8 cellular contexts compared by ENCODE assay signal in the genomic region with DNA sequence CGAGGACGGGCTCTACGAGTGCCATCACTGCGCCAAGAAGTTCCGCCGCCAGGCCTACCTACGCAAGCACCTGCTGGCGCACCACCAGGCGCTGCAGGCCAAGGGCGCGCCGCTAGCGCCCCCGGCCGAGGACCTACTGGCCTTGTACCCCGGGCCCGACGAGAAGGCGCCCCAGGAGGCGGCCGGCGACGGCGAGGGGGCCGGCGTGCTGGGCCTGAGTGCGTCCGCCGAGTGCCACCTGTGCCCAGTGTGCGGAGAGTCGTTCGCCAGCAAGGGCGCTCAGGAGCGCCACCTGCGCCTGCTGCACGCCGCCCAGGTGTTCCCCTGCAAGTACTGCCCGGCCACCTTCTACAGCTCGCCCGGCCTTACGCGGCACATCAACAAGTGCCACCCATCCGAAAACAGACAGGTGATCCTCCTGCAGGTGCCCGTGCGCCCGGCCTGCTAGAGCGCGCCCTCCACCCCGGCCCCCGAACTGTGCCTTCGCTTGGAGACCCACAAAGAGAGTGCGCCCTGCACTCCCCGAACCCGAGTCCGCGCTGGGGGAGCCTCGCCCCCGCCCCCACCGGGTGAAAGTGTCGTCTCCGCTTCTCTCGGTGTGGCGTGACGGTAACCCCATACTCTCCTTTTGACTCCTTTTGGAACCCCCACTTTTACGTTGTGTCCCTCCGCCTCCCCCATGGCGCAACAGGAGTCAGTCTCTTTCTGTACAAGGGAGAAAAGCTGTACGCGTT. TPM values are rescaled to one million over a fixed set of nuclear protein-coding genes. Genes with fewer than 3 reads are reported as not detected.
DNase-seq lines count a peak whose midpoint lies in the region; ATAC-seq and TF ChIP-seq lines count a peak whose summit lies in the region.

No MANE protein-coding gene starts in this region.

- peaks cover 84% of the 10 kb centered on the region for H3K27me3 Mint-ChIP-seq in nephron (ENCODE audit: low read depth)

- no peaks in the 10 kb centered on the region for H3K36me3 Mint-ChIP-seq in nephron (ENCODE audit: low read depth)

- H3K27me3 ChIP-seq in breast epithelium, result peaks cover 0 to 81% of the 10 kb centered on the region in 2 donors

- TF ChIP-seq POLR2A in breast epithelium (IDR thresholded peaks at IDR 0.05), result no peak

- peaks cover 22% of the 10 kb centered on the region for H3K4me1 Mint-ChIP-seq in nephron

- H3K9me3 Mint-ChIP-seq in nephron, result peaks cover 4% of the 10 kb centered on the region

- no peaks in the 10 kb centered on the region for H3K9me3 ChIP-seq in breast epithelium

- no peak for ATAC-seq in GM19463 (IDR thresholded peaks at IDR 0.05; ENCODE audit: unreplicated experiment)
- ATAC-seq in omental fat pad (ENCODE audit: low FRiP score), result no peak
- no peak for ATAC-seq in HG03342 (IDR thresholded peaks at IDR 0.05; ENCODE audit: unreplicated experiment)

- intact Hi-C loops in breast epithelium (cut with DNase I; ENCODE audit: low total_unique reads), result no loop called here

- H3K4me3 Mint-ChIP-seq in nephron, result peak overlapping the region; percentile 80 to 84 (median 83)

- H3K4me3 ChIP-seq in GM08714 (ENCODE audit: low read length) (peak overlapping the region; percentile 51; the same call in 1 of the 2 replicates), breast epithelium (peak overlapping the region; percentile 32 to 65 (median 35))

- DNase-seq in NCI-H146 (lab: John Stamatoyannopoulos, UW) (peak; percentile 74), breast epithelium (ENCODE audit: low spot score in 2 of 2) (no peak), AG08396 (ENCODE audit: low spot score) (no peak), omental fat pad (ENCODE audit: low spot score) (no peak)

- no peaks in the 10 kb centered on the region for H3K36me3 ChIP-seq in breast epithelium

- no peak overlapping the region for H3K27ac ChIP-seq in breast epithelium

- peaks cover 10% of the 10 kb centered on the region in 2 donors for H3K4me1 ChIP-seq in breast epithelium

- TF ChIP-seq CTCF in breast epithelium (IDR thresholded peaks at IDR 0.05) (no peak), nephron (IDR thresholded peaks at IDR 0.05; ENCODE audit: unreplicated experiment in 3 of 3) (no peak), omental fat pad (IDR thresholded peaks at IDR 0.05) (no peak)

- no peak overlapping the region for H3K27ac Mint-ChIP-seq in nephron

RNA-seq across cellular contexts. Expression of gene INSM1, which starts 1.6 kb away (rescaled TPM):
- under 1 TPM in 1 of 3 donors, not detected in 2; 0.48 TPM for total RNA-seq in breast epithelium
- not detected for total RNA-seq in omental fat pad
